ENCODE assay signal across 8 cellular contexts in the genomic region with DNA sequence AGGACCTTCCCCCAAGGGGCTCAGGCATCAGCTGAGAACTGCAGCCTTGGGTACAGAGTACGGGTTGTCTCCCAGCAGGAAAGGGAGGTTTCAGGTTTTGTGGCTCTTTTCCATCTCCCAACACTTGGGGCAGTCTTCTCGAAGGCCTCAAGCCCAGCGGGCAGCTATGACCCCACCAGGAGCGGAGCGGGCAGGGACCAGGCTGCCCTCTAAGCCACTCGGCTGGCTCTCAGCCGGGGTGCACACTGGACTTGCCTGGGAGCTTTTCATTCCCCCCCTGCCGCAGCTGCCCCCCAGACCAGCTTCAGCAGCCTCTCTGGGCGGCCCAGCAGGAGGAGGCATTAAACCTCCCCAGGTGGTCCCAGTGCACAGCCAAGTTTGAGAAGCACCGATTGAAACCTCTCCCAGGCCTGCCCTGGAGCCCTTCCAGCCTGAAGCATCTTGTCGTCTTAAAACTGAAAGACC. TPM values are rescaled to one million over a fixed set of nuclear protein-coding genes. Genes with fewer than 3 reads are reported as not detected.
DNase-seq lines count a peak whose midpoint lies in the region; ATAC-seq and TF ChIP-seq lines count a peak whose summit lies in the region.

No MANE protein-coding gene starts in this region.

- no peaks in the 10 kb centered on the region for H3K36me3 ChIP-seq in hepatocyte (replicated peaks; ENCODE audit: insufficient read depth, low read depth)
- H3K36me3 ChIP-seq in tibial nerve, result no peaks in the 10 kb centered on the region
- no peaks in the 10 kb centered on the region for H3K36me3 ChIP-seq in gastrocnemius medialis
- H3K36me3 ChIP-seq in smooth muscle cell (ENCODE audit: low read depth), result no peaks in the 10 kb centered on the region

- H3K27ac ChIP-seq in hepatocyte (no peak overlapping the region), tibial nerve (peak overlapping the region in 3 of 4 donors; percentile 64 to 85 (median 67)), gastrocnemius medialis (no peak overlapping the region), smooth muscle cell (ENCODE audit: low read depth) (no peak overlapping the region)

- peak; percentile 34 for DNase-seq in NCI-H2227 (lab: John Stamatoyannopoulos, UW; ENCODE audit: unreplicated experiment)
- no peak for DNase-seq in NCI-H2227 treated with DMSO at 0.1 percent for 48 hours (lab: John Stamatoyannopoulos, UW)
- no peak for DNase-seq in astrocyte of the spinal cord (ENCODE audit: low read depth, low spot score)
- no peak for DNase-seq in hepatocyte (ENCODE audit: low spot score)
- DNase-seq in tibial nerve (ENCODE audit: low spot score in 2 of 2), result no peak
- DNase-seq in gastrocnemius medialis, result no peak
- no peak for DNase-seq in smooth muscle cell (lab: John Stamatoyannopoulos, UW; ENCODE audit: unreplicated experiment)

- no peak overlapping the region for H3K9ac ChIP-seq in smooth muscle cell (ENCODE audit: low read depth)

- no peaks in the 10 kb centered on the region for H3K9me2 ChIP-seq in hepatocyte (replicated peaks; ENCODE audit: insufficient read depth)

- H3K4me3 ChIP-seq in astrocyte of the spinal cord (ENCODE audit: low read depth, low read length) (no peak overlapping the region), hepatocyte (no peak overlapping the region), tibial nerve (no peak overlapping the region), gastrocnemius medialis (no peak overlapping the region), smooth muscle cell (no peak overlapping the region)

- H3K27me3 ChIP-seq in hepatocyte (peaks cover 34% of the 10 kb centered on the region), tibial nerve (peaks cover 3 to 56% of the 10 kb centered on the region in 2 donors), gastrocnemius medialis (peaks cover 17 to 25% (median 20%) of the 10 kb centered on the region in 3 donors), smooth muscle cell (ENCODE audit: low read depth) (peaks cover 34% of the 10 kb centered on the region)

- in situ Hi-C loops in astrocyte of the spinal cord (cut with HindIII; ENCODE audit: low sequenced_read_pairs) (no loop called here), gastrocnemius medialis (cut with MboI; ENCODE audit: low sequenced_read_pairs in 4 of 4) (no loop called here)

- H3K4me1 ChIP-seq in hepatocyte (ENCODE audit: insufficient read depth), result peaks cover 12% of the 10 kb centered on the region
- H3K4me1 ChIP-seq in tibial nerve, result peaks cover 0 to 22% (median 0%) of the 10 kb centered on the region in 4 donors
- H3K4me1 ChIP-seq in gastrocnemius medialis, result no peaks in the 10 kb centered on the region
- H3K4me1 ChIP-seq in smooth muscle cell (ENCODE audit: low read depth), result peaks cover 28% of the 10 kb centered on the region

- TF ChIP-seq POLR2A in tibial nerve (IDR thresholded peaks at IDR 0.05) (no peak), gastrocnemius medialis (IDR thresholded peaks at IDR 0.05) (no peak)

- ATAC-seq in gastrocnemius medialis (no peak), HG03039 (IDR thresholded peaks at IDR 0.05; ENCODE audit: unreplicated experiment) (no peak)

- H3K79me2 ChIP-seq in hepatocyte (no peaks in the 10 kb centered on the region), smooth muscle cell (ENCODE audit: low read depth) (no peaks in the 10 kb centered on the region)

- intact Hi-C loops in gastrocnemius medialis (cut with DNase I; ENCODE audit: low total_unique reads), result no loop called here

- TF ChIP-seq EP300 in tibial nerve (IDR thresholded peaks at IDR 0.05), result no peak

- H4K20me1 ChIP-seq in hepatocyte (ENCODE audit: insufficient read depth, poor library complexity, severe bottlenecking) (no peaks in the 10 kb centered on the region), smooth muscle cell (ENCODE audit: low read depth) (no peaks in the 10 kb centered on the region)

- no peaks in the 10 kb centered on the region for H3K9me3 ChIP-seq in hepatocyte (ENCODE audit: low read depth)
- no peaks in the 10 kb centered on the region for H3K9me3 ChIP-seq in tibial nerve
- H3K9me3 ChIP-seq in gastrocnemius medialis, result no peaks in the 10 kb centered on the region
- H3K9me3 ChIP-seq in smooth muscle cell (replicated peaks; ENCODE audit: low read depth), result no peaks in the 10 kb centered on the region

- no peaks in the 10 kb centered on the region for H3F3A ChIP-seq in smooth muscle cell (ENCODE audit: low read depth)

- 36% methylated on average over 11 of the region's 11 CpGs for WGBS in hepatocyte (ENCODE audit: low lambda C conversion rate, missing lambda C conversion rate)
- 32 to 37% methylated on average over 2 to 11 of the region's 11 CpGs for WGBS in tibial nerve, 2 donors
- WGBS in smooth muscle cell (ENCODE audit: low lambda C conversion rate), result 54% methylated on average over 11 of the region's 11 CpGs

- no peak overlapping the region for H2AFZ ChIP-seq in hepatocyte
- no peak overlapping the region for H2AFZ ChIP-seq in smooth muscle cell (ENCODE audit: low read depth)

- TF ChIP-seq CTCF in astrocyte of the spinal cord (IDR thresholded peaks at IDR 0.05; ENCODE audit: low read depth, low read length) (peak; percentile 43), hepatocyte (IDR thresholded peaks at IDR 0.05; ENCODE audit: poor library complexity) (peak; percentile 34), tibial nerve (IDR thresholded peaks at IDR 0.05) (no peak), gastrocnemius medialis (IDR thresholded peaks at IDR 0.05 in 4 of 5, conservative IDR thresholded peaks at IDR 0.05 in 1 of 5) (no peak), smooth muscle cell (IDR thresholded peaks at IDR 0.05; ENCODE audit: borderline replicate concordance, insufficient read depth, poor library complexity, severe bottlenecking) (no peak)

- no peak overlapping the region for H3K4me2 ChIP-seq in hepatocyte
- H3K4me2 ChIP-seq in smooth muscle cell, result no peak overlapping the region

RNA-seq across cellular contexts. Expression of gene NTNG2, which starts 20.8 kb away (rescaled TPM):
- total RNA-seq in hepatocyte (0.20 and 1.8 TPM in 2 replicates), tibial nerve (10 to 100 TPM in 1 of 4 donors, 1 to 10 TPM in 1, under 1 TPM in 2; 0.63 to 21.4 (median 1.0) TPM), gastrocnemius medialis (under 1 TPM; 0.15 to 0.61 (median 0.19) TPM), smooth muscle cell (0.36 TPM in 1 of 2 replicates, not detected in the other)
- polyA plus RNA-seq in hepatocyte (0.17 and 0.48 TPM in 2 replicates), smooth muscle cell (0.58 and 1.0 TPM in 2 replicates)

Comparison
In these comparisons a context has a peak if more than half of its experiments do, and no peak if none do; other contexts are left out.
1. CTCF ChIP-seq: peak in astrocyte of the spinal cord (single experiment) and hepatocyte (single experiment); none in tibial nerve (0 of 5), gastrocnemius medialis (0 of 5) and smooth muscle cell (single experiment).
2. H3K27ac ChIP-seq: peak in tibial nerve (3 of 4); none in hepatocyte (single experiment), gastrocnemius medialis (0 of 4) and smooth muscle cell (single experiment).